Comparison of ENCODE assay signal across 18 cellular contexts in genomic region chr10:117762819-117763172, GRCh38.
A peak's percentile ranks its signal among the peaks of the same experiment; 100 is the strongest.
DNase-seq lines count a peak whose midpoint lies in the region; TF ChIP-seq lines count a peak whose summit lies in the region.
"Had no signal": no experiment of that assay in that cellular context is flagged by ENCODE, and none has a peak within 500 bp of the region (broad histone marks: within the 10 kb centered on the region; RNA-seq: fewer than 3 reads in every experiment).

No MANE protein-coding gene starts in this region.

- no peaks in the 10 kb centered on the region for H3K36me3 Mint-ChIP-seq in osteocyte (ENCODE audit: unreplicated experiment)
- H3K36me3 Mint-ChIP-seq: natural killer cell had no signal

- no peaks in the 10 kb centered on the region for H3K4me1 ChIP-seq in adrenal gland (replicated peaks in 1 of 2)
- H3K4me1 ChIP-seq: Caco-2 had no signal

- H3K27me3 ChIP-seq in MG63 (no peaks in the 10 kb centered on the region), adrenal gland (peaks cover 8% of the 10 kb centered on the region)

- H3K4me3 ChIP-seq in MG63 (no peak overlapping the region), adrenal gland (no peak overlapping the region), foreskin fibroblast (ENCODE audit: low read depth in 1 of 2, low read length in 2 of 2) (no peak overlapping the region)

- 54 to 72% (median 58%) methylated on average over 6 to 9 of the region's 9 CpGs for WGBS in adrenal gland, 4 donors

- DNase-seq in NCI-H1436 (lab: John Stamatoyannopoulos, UW) (peak; percentile 24), NCI-H1436 treated with DMSO at 0.1 percent for 48 hours (lab: John Stamatoyannopoulos, UW) (no peak), MG63 (peak; percentile 38), adrenal gland (peak in 4 of 7 donors; percentile 10 to 27 (median 20)), osteocyte (ENCODE audit: extremely low spot score, unreplicated experiment) (peak; percentile 44), NCI-H1048 (lab: John Stamatoyannopoulos, UW) (no peak), foreskin fibroblast (no peak), HuH-7.5 (ENCODE audit: low spot score) (no peak)
- DNase-seq: activated CD4-positive, alpha-beta T cell treated with anti-CD3 and anti-CD28 coated beads, Interleukin-2, amount 50 U/mL, for 48 hours; amygdala; Caco-2; H9; natural killer cell; NCI-H226; retina; stimulated activated naive CD4-positive, alpha-beta T cell treated with Interleukin-2 at 50 U/mL for 16 hours had no signal

- no peak overlapping the region for H3K27ac ChIP-seq in adrenal gland
- H3K27ac ChIP-seq: RWPE1 had no signal

- H3K4me3 Mint-ChIP-seq in osteocyte (ENCODE audit: unreplicated experiment): no peak overlapping the region
- H3K4me3 Mint-ChIP-seq: activated T-helper 1 cell treated with anti-CD3 and anti-CD28 coated beads, Interleukin-12 subunit alpha, Interleukin-12 subunit beta, Interleukin-2, Interleukin-4 antibody, amounts not matched to agents 30 ng/mL and 10 ng/mL and 1 ng/mL, durations not matched to agents 14 hours and 24 hours and 36 hours; H9; natural killer cell had no signal

- TF ChIP-seq CTCF in adrenal gland (IDR thresholded peaks at IDR 0.05) (no peak), osteocyte (IDR thresholded peaks at IDR 0.05) (no peak), foreskin fibroblast (IDR thresholded peaks at IDR 0.05; ENCODE audit: low read depth, low read length) (no peak)

- TF ChIP-seq POLR2A in adrenal gland (IDR thresholded peaks at IDR 0.05): no peak

- no peaks in the 10 kb centered on the region for H3K4me1 Mint-ChIP-seq in osteocyte (ENCODE audit: unreplicated experiment)
- H3K4me1 Mint-ChIP-seq: natural killer cell had no signal

- H3K9me3 ChIP-seq in MG63 (no peaks in the 10 kb centered on the region), adrenal gland (replicated peaks in 1 of 3) (no peaks in the 10 kb centered on the region)
- H3K9me3 ChIP-seq: Caco-2 had no signal

- H3K36me3 ChIP-seq in MG63 (no peaks in the 10 kb centered on the region), adrenal gland (replicated peaks in 1 of 2) (no peaks in the 10 kb centered on the region)

- H3K27me3 Mint-ChIP-seq in osteocyte (ENCODE audit: unreplicated experiment): peaks cover 15% of the 10 kb centered on the region

- intact Hi-C loops in adrenal gland (cut with DNase I): no loop called here

- H3K9me3 Mint-ChIP-seq in osteocyte (ENCODE audit: unreplicated experiment): no peaks in the 10 kb centered on the region
- H3K9me3 Mint-ChIP-seq: activated T-helper 1 cell treated with anti-CD3 and anti-CD28 coated beads, Interleukin-12 subunit alpha, Interleukin-12 subunit beta, Interleukin-2, Interleukin-4 antibody, amounts not matched to agents 30 ng/mL and 10 ng/mL and 1 ng/mL, durations not matched to agents 14 hours and 24 hours and 36 hours; H9; natural killer cell had no signal

- no peak overlapping the region for H3K27ac Mint-ChIP-seq in osteocyte (ENCODE audit: unreplicated experiment)
- H3K27ac Mint-ChIP-seq: activated T-helper 1 cell treated with anti-CD3 and anti-CD28 coated beads, Interleukin-12 subunit alpha, Interleukin-12 subunit beta, Interleukin-2, Interleukin-4 antibody, amounts not matched to agents 30 ng/mL and 10 ng/mL and 1 ng/mL, durations not matched to agents 14 hours and 24 hours and 36 hours; natural killer cell had no signal

Comparison
In these comparisons a context has a peak if more than half of its experiments do, and no peak if none do; other contexts are left out.
1. DNase-seq: peak in NCI-H1436 (single experiment), MG63 (single experiment), adrenal gland (4 of 7) and osteocyte (single experiment); none in NCI-H1436 treated with DMSO at 0.1 percent for 48 hours (single experiment), NCI-H1048 (single experiment), foreskin fibroblast (0 of 2) and HuH-7.5 (single experiment).